1 cellular context compared by ENCODE assay signal in genomic region chr22:19874307-19875060, GRCh38.
TF ChIP-seq lines count a peak whose summit lies in the region.

No MANE protein-coding gene starts in this region.

TF ChIP-seq in HEK293, 187 proteins besides CTCF, POLR2A, EP300 and RAD21 (continued from another document and continues in another):
- TF ChIP-seq, protein P1, sequence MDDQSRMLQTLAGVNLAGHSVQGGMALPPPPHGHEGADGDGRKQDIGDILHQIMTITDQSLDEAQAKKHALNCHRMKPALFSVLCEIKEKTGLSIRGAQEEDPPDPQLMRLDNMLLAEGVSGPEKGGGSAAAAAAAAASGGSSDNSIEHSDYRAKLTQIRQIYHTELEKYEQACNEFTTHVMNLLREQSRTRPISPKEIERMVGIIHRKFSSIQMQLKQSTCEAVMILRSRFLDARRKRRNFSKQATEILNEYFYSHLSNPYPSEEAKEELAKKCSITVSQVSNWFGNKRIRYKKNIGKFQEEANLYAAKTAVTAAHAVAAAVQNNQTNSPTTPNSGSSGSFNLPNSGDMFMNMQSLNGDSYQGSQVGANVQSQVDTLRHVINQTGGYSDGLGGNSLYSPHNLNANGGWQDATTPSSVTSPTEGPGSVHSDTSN (CRISPR knock-in tag; IDR thresholded peaks at IDR 0.05): no peak
- TF ChIP-seq ZNF398 (tag by site-specific recombination; IDR thresholded peaks at IDR 0.05) (0 out of 2 replicates have a peak, but pooled peaks have one; percentile 11), ZNF837 (tag by site-specific recombination; IDR thresholded peaks at IDR 0.05) (no peak), PRDM1 (tag by site-specific recombination; IDR thresholded peaks at IDR 0.05) (no peak), ZFP69B (tag by site-specific recombination; IDR thresholded peaks at IDR 0.05) (peak; percentile 99), OSR2 (tag by site-specific recombination; IDR thresholded peaks at IDR 0.05) (peak; percentile 50; the same call in 1 of the 2 replicates), KLF1 (tag by site-specific recombination; IDR thresholded peaks at IDR 0.05) (peak; percentile 75), TRIM28 (IDR thresholded peaks at IDR 0.05; ENCODE audit: borderline replicate concordance, low read length) (peak; percentile 81; the same call in 1 of the 2 replicates), ZNF394 (tag by site-specific recombination; IDR thresholded peaks at IDR 0.05; ENCODE audit: borderline replicate concordance) (peak; percentile 11; the same call in 1 of the 2 replicates), ZBTB6 (tag by site-specific recombination; IDR thresholded peaks at IDR 0.05) (peak; percentile 22; the same call in 1 of the 2 replicates), KLF17 (tag by site-specific recombination; IDR thresholded peaks at IDR 0.05) (0 out of 2 replicates have a peak, but pooled peaks have one; percentile 48), ZBTB10 (tag by site-specific recombination; IDR thresholded peaks at IDR 0.05) (no peak), ZNF221 (tag by site-specific recombination; IDR thresholded peaks at IDR 0.05; ENCODE audit: borderline replicate concordance) (no peak), ZNF560 (tag by site-specific recombination; IDR thresholded peaks at IDR 0.05; ENCODE audit: borderline replicate concordance) (no peak), ZBTB8A (tag by site-specific recombination; IDR thresholded peaks at IDR 0.05) (peak; percentile 79), SCRT2 (tag by site-specific recombination; IDR thresholded peaks at IDR 0.05) (peak; percentile 88), BCL11A (tag by site-specific recombination; IDR thresholded peaks at IDR 0.05; ENCODE audit: low read depth) (no peak), MEIS1 (CRISPR knock-in tag; IDR thresholded peaks at IDR 0.05; ENCODE audit: borderline replicate concordance) (no peak), WT1 (tag by site-specific recombination; IDR thresholded peaks at IDR 0.05) (no peak), ZNF280C (tag by site-specific recombination; IDR thresholded peaks at IDR 0.05) (no peak), GLIS2 (tag by site-specific recombination; IDR thresholded peaks at IDR 0.05) (peak; percentile 70), ZBTB20 (tag by site-specific recombination; IDR thresholded peaks at IDR 0.05) (peak; percentile 71), ZSCAN18 (tag by site-specific recombination; IDR thresholded peaks at IDR 0.05) (no peak), SP2 (tag by site-specific recombination; IDR thresholded peaks at IDR 0.05) (peak; percentile 36)
- TF ChIP-seq, protein P2, sequence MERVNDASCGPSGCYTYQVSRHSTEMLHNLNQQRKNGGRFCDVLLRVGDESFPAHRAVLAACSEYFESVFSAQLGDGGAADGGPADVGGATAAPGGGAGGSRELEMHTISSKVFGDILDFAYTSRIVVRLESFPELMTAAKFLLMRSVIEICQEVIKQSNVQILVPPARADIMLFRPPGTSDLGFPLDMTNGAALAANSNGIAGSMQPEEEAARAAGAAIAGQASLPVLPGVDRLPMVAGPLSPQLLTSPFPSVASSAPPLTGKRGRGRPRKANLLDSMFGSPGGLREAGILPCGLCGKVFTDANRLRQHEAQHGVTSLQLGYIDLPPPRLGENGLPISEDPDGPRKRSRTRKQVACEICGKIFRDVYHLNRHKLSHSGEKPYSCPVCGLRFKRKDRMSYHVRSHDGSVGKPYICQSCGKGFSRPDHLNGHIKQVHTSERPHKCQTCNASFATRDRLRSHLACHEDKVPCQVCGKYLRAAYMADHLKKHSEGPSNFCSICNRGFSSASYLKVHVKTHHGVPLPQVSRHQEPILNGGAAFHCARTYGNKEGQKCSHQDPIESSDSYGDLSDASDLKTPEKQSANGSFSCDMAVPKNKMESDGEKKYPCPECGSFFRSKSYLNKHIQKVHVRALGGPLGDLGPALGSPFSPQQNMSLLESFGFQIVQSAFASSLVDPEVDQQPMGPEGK (tag by site-specific recombination; IDR thresholded peaks at IDR 0.05): peak; percentile 23; the same call in 1 of the 2 replicates
- TF ChIP-seq, protein P3, sequence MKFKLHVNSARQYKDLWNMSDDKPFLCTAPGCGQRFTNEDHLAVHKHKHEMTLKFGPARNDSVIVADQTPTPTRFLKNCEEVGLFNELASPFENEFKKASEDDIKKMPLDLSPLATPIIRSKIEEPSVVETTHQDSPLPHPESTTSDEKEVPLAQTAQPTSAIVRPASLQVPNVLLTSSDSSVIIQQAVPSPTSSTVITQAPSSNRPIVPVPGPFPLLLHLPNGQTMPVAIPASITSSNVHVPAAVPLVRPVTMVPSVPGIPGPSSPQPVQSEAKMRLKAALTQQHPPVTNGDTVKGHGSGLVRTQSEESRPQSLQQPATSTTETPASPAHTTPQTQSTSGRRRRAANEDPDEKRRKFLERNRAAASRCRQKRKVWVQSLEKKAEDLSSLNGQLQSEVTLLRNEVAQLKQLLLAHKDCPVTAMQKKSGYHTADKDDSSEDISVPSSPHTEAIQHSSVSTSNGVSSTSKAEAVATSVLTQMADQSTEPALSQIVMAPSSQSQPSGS (tag by site-specific recombination; IDR thresholded peaks at IDR 0.05; ENCODE audit: low read depth): no peak
- TF ChIP-seq, protein P4, sequence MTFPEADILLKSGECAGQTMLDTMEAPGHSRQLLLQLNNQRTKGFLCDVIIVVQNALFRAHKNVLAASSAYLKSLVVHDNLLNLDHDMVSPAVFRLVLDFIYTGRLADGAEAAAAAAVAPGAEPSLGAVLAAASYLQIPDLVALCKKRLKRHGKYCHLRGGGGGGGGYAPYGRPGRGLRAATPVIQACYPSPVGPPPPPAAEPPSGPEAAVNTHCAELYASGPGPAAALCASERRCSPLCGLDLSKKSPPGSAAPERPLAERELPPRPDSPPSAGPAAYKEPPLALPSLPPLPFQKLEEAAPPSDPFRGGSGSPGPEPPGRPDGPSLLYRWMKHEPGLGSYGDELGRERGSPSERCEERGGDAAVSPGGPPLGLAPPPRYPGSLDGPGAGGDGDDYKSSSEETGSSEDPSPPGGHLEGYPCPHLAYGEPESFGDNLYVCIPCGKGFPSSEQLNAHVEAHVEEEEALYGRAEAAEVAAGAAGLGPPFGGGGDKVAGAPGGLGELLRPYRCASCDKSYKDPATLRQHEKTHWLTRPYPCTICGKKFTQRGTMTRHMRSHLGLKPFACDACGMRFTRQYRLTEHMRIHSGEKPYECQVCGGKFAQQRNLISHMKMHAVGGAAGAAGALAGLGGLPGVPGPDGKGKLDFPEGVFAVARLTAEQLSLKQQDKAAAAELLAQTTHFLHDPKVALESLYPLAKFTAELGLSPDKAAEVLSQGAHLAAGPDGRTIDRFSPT (tag by site-specific recombination; IDR thresholded peaks at IDR 0.05): peak; percentile 23; the same call in 1 of the 2 replicates
- TF ChIP-seq, protein P5, sequence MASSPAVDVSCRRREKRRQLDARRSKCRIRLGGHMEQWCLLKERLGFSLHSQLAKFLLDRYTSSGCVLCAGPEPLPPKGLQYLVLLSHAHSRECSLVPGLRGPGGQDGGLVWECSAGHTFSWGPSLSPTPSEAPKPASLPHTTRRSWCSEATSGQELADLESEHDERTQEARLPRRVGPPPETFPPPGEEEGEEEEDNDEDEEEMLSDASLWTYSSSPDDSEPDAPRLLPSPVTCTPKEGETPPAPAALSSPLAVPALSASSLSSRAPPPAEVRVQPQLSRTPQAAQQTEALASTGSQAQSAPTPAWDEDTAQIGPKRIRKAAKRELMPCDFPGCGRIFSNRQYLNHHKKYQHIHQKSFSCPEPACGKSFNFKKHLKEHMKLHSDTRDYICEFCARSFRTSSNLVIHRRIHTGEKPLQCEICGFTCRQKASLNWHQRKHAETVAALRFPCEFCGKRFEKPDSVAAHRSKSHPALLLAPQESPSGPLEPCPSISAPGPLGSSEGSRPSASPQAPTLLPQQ (tag by site-specific recombination; IDR thresholded peaks at IDR 0.05): peak; percentile 100
- TF ChIP-seq, protein P6, sequence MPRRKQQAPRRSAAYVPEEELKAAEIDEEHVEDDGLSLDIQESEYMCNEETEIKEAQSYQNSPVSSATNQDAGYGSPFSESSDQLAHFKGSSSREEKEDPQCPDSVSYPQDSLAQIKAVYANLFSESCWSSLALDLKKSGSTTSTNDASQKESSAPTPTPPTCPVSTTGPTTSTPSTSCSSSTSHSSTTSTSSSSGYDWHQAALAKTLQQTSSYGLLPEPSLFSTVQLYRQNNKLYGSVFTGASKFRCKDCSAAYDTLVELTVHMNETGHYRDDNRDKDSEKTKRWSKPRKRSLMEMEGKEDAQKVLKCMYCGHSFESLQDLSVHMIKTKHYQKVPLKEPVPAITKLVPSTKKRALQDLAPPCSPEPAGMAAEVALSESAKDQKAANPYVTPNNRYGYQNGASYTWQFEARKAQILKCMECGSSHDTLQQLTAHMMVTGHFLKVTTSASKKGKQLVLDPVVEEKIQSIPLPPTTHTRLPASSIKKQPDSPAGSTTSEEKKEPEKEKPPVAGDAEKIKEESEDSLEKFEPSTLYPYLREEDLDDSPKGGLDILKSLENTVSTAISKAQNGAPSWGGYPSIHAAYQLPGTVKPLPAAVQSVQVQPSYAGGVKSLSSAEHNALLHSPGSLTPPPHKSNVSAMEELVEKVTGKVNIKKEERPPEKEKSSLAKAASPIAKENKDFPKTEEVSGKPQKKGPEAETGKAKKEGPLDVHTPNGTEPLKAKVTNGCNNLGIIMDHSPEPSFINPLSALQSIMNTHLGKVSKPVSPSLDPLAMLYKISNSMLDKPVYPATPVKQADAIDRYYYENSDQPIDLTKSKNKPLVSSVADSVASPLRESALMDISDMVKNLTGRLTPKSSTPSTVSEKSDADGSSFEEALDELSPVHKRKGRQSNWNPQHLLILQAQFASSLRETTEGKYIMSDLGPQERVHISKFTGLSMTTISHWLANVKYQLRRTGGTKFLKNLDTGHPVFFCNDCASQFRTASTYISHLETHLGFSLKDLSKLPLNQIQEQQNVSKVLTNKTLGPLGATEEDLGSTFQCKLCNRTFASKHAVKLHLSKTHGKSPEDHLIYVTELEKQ (tag by site-specific recombination; IDR thresholded peaks at IDR 0.05; ENCODE audit: borderline replicate concordance): peak; percentile 80; the same call in 1 of the 2 replicates
